1 cellular context compared by ENCODE assay signal in the genomic region with DNA sequence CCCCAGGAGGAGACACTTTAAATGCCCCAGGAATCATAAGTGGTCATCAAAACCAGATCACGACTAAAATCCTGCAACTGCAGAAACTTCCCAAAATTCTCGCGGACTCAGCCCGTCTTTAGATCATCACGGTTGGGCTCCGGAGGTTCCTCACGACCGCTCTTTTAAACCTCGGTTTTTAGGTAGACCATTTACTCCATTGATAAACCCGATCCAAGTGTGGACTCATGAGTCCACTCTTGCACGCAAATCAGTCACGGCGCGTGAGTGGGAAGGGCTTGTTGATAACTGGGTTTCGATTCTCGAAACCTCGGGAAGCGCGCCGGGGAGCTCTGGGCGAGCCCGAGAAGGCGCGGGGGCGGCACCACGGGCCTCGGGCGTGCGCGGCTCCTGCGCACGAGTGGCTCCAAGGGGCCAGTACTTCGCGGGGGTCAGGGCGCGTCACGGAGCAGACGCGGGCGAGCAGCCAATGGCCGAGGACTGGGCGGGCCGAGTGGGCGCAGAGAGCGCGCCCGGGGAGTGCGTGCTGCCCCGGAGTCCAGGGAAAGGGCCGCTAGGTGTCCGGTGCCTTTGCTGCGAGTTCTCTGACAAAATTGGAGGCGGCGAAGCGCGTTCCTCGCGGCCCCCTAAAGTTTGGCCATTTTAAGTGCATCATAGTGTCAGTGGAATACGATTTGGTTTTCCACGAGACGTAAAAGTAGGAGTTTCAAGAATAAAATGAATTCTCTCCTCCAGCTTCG.
TF ChIP-seq lines count a peak whose summit lies in the region.

No MANE protein-coding gene starts in this region.

TF ChIP-seq in HCT116, 20 proteins besides CTCF, POLR2A, EP300 and RAD21 (continued from another document):
- TF ChIP-seq, protein P1, sequence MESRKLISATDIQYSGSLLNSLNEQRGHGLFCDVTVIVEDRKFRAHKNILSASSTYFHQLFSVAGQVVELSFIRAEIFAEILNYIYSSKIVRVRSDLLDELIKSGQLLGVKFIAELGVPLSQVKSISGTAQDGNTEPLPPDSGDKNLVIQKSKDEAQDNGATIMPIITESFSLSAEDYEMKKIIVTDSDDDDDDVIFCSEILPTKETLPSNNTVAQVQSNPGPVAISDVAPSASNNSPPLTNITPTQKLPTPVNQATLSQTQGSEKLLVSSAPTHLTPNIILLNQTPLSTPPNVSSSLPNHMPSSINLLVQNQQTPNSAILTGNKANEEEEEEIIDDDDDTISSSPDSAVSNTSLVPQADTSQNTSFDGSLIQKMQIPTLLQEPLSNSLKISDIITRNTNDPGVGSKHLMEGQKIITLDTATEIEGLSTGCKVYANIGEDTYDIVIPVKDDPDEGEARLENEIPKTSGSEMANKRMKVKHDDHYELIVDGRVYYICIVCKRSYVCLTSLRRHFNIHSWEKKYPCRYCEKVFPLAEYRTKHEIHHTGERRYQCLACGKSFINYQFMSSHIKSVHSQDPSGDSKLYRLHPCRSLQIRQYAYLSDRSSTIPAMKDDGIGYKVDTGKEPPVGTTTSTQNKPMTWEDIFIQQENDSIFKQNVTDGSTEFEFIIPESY (IDR thresholded peaks at IDR 0.05; ENCODE audit: extremely low read depth, insufficient replicate concordance, low read length) = no peak
